19 cellular contexts compared by ENCODE assay signal in the genomic region with DNA sequence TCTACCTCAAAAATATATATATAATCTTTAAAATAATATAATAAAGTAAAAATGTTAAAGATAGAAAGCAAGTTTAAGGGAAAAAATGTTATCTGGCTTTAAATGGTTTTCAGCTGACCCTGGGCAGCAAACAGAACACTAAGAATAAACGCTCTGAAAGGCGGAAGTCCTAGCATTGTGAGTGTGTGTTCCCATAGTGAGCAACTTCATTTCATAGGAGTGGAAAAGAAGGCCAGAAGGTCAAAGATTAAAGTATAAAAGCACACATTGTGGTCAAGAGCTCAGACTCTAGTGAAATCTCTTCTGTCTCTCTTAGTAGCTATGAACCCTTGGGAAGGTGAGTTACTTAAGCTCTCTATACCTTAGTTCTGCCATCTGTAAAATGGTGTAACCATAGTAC.
"Had no signal": no experiment of that assay in that cellular context is flagged by ENCODE, and none has a peak within 500 bp of the region (broad histone marks: within the 10 kb centered on the region; RNA-seq: fewer than 3 reads in every experiment).

No MANE protein-coding gene starts in this region.

- H3K4me1 ChIP-seq: colonic mucosa, tibial artery, vagina had no signal

- H3K27me3 ChIP-seq: colonic mucosa, esophagus squamous epithelium, tibial artery, upper lobe of left lung, vagina had no signal

- DNase-seq: cerebellar nuclear complex; colonic mucosa; dermis blood vessel endothelial cell; esophagus squamous epithelium; foreskin fibroblast; kidney; mesenchymal stem cell; midbrain; naive B cell; nephron progenitor cell; psoas muscle; retina; stimulated activated naive CD8-positive, alpha-beta T cell treated with anti-CD3 and anti-CD28 coated beads, Interleukin-15, Interleukin-2, amounts not matched to agents 100 U/mL and 50 U/mL, for 24 hours; tibial artery; upper lobe of left lung had no signal

- H3K27ac ChIP-seq: colonic mucosa, esophagus squamous epithelium, psoas muscle, tibial artery, upper lobe of left lung, vagina had no signal

- ATAC-seq: psoas muscle; sciatic nerve; stimulated activated effector memory CD8-positive, alpha-beta T cell treated with anti-CD3 and anti-CD28 coated beads, Interleukin-12 subunit alpha, Interleukin-12 subunit beta, amount 100 ng/mL, for 72 hours; stimulated activated naive CD8-positive, alpha-beta T cell treated with anti-CD3 and anti-CD28 coated beads, Interleukin-15, Interleukin-2, amounts not matched to agents 100 U/mL and 50 U/mL, for 24 hours had no signal

- H3K4me3 ChIP-seq: colonic mucosa, esophagus squamous epithelium, lung, psoas muscle, tibial artery, upper lobe of left lung, vagina had no signal

- H3K9me3 ChIP-seq: colonic mucosa, esophagus squamous epithelium, psoas muscle, tibial artery, upper lobe of left lung, vagina had no signal

- H3K36me3 ChIP-seq: colonic mucosa, esophagus squamous epithelium, tibial artery, upper lobe of left lung, vagina had no signal
